Comparison of ENCODE assay signal across 22 cellular contexts in genomic region chr6:91213229-91213901, GRCh38.
"Had no signal": no experiment of that assay in that cellular context is flagged by ENCODE, and none has a peak within 500 bp of the region (broad histone marks: within the 10 kb centered on the region; RNA-seq: fewer than 3 reads in every experiment).

No MANE protein-coding gene starts in this region.

- DNase-seq: activated CD4-positive, alpha-beta T cell treated with anti-CD3 and anti-CD28 coated beads for 48 hours; activated CD4-positive, alpha-beta T cell treated with anti-CD3 and anti-CD28 coated beads, Interleukin-2, amount 50 U/mL, for 48 hours; activated CD8-positive, alpha-beta memory T cell treated with anti-CD3 and anti-CD28 coated beads for 24 hours; activated effector memory CD4-positive, alpha-beta T cell treated with anti-CD3 and anti-CD28 coated beads, Interleukin-2, amount 50 U/mL, for 16 hours; activated naive CD8-positive, alpha-beta T cell treated with anti-CD3 and anti-CD28 coated beads, Interleukin-2, amount 50 U/mL, for 24 hours; amygdala; central memory CD4-positive, alpha-beta T cell; islet precursor cell; left cardiac atrium; naive thymus-derived CD4-positive, alpha-beta T cell; retina; stimulated activated CD4-positive, alpha-beta T cell treated with anti-CD3 and anti-CD28 coated beads, Interleukin-4, amount 100 ng/mL, for 24 hours; stimulated activated naive CD8-positive, alpha-beta T cell treated with anti-CD3 and anti-CD28 coated beads, Interleukin-15, amount 100 ng/mL, for 72 hours; substantia nigra; upper lobe of left lung had no signal

- H3K4me1 Mint-ChIP-seq: activated naive CD4-positive, alpha-beta T cell treated with anti-CD3 and anti-CD28 coated beads, Interleukin-2, amount 50 U/mL, for 24 hours; activated naive CD8-positive, alpha-beta T cell treated with anti-CD3 and anti-CD28 coated beads, Interleukin-2, amount 50 U/mL, for 24 hours; mesothelial cell of epicardium; naive thymus-derived CD4-positive, alpha-beta T cell; stimulated activated memory B cell treated with anti-CD40 and anti-IgM and Interleukin-4, amounts not matched to agents 10 μg/mL and 1 μg/mL and 100 μg/mL, for 72 hours; stimulated activated naive CD8-positive, alpha-beta T cell treated with anti-CD3 and anti-CD28 coated beads, Interleukin-15, amount 100 ng/mL, for 72 hours had no signal

- H3K36me3 Mint-ChIP-seq: activated naive CD4-positive, alpha-beta T cell treated with anti-CD3 and anti-CD28 coated beads, Interleukin-2, amount 50 U/mL, for 24 hours; stimulated activated memory B cell treated with anti-CD40 and anti-IgM and Interleukin-4, amounts not matched to agents 10 μg/mL and 1 μg/mL and 100 μg/mL, for 72 hours had no signal

- H3K27ac Mint-ChIP-seq: activated naive CD4-positive, alpha-beta T cell treated with anti-CD3 and anti-CD28 coated beads, Interleukin-2, amount 50 U/mL, for 24 hours; activated naive CD8-positive, alpha-beta T cell treated with anti-CD3 and anti-CD28 coated beads, Interleukin-2, amount 50 U/mL, for 24 hours; activated T-helper 1 cell treated with anti-CD3 and anti-CD28 coated beads, Interleukin-12 subunit alpha, Interleukin-12 subunit beta, Interleukin-2, Interleukin-4 antibody, amounts not matched to agents 30 ng/mL and 10 ng/mL and 1 ng/mL, durations not matched to agents 14 hours and 24 hours and 36 hours; mesothelial cell of epicardium; naive thymus-derived CD4-positive, alpha-beta T cell; progenitor cell of endocrine pancreas; stimulated activated memory B cell treated with anti-CD40 and anti-IgM and Interleukin-4, amounts not matched to agents 10 μg/mL and 1 μg/mL and 100 μg/mL, for 72 hours; stimulated activated naive CD8-positive, alpha-beta T cell treated with anti-CD3 and anti-CD28 coated beads, Interleukin-15, amount 100 ng/mL, for 72 hours had no signal

- ATAC-seq: activated naive CD8-positive, alpha-beta T cell treated with anti-CD3 and anti-CD28 coated beads, Interleukin-2, amount 50 U/mL, for 24 hours; gastroesophageal sphincter; left cardiac atrium; naive thymus-derived CD4-positive, alpha-beta T cell; sciatic nerve; stimulated activated memory B cell treated with anti-CD40 and anti-IgM and Interleukin-4, amounts not matched to agents 10 μg/mL and 1 μg/mL and 100 μg/mL, for 72 hours; stimulated activated naive CD8-positive, alpha-beta T cell treated with anti-CD3 and anti-CD28 coated beads, Interleukin-15, amount 100 ng/mL, for 72 hours had no signal

- H3K27me3 Mint-ChIP-seq: activated naive CD4-positive, alpha-beta T cell treated with anti-CD3 and anti-CD28 coated beads, Interleukin-2, amount 50 U/mL, for 24 hours; activated naive CD8-positive, alpha-beta T cell treated with anti-CD3 and anti-CD28 coated beads, Interleukin-2, amount 50 U/mL, for 24 hours; naive thymus-derived CD4-positive, alpha-beta T cell; progenitor cell of endocrine pancreas; stimulated activated memory B cell treated with anti-CD40 and anti-IgM and Interleukin-4, amounts not matched to agents 10 μg/mL and 1 μg/mL and 100 μg/mL, for 72 hours; stimulated activated naive CD8-positive, alpha-beta T cell treated with anti-CD3 and anti-CD28 coated beads, Interleukin-15, amount 100 ng/mL, for 72 hours had no signal

- H3K4me3 Mint-ChIP-seq: activated naive CD4-positive, alpha-beta T cell treated with anti-CD3 and anti-CD28 coated beads, Interleukin-2, amount 50 U/mL, for 24 hours; activated naive CD8-positive, alpha-beta T cell treated with anti-CD3 and anti-CD28 coated beads, Interleukin-2, amount 50 U/mL, for 24 hours; activated T-helper 1 cell treated with anti-CD3 and anti-CD28 coated beads, Interleukin-12 subunit alpha, Interleukin-12 subunit beta, Interleukin-2, Interleukin-4 antibody, amounts not matched to agents 30 ng/mL and 10 ng/mL and 1 ng/mL, durations not matched to agents 14 hours and 24 hours and 36 hours; mesothelial cell of epicardium; naive thymus-derived CD4-positive, alpha-beta T cell; stimulated activated memory B cell treated with anti-CD40 and anti-IgM and Interleukin-4, amounts not matched to agents 10 μg/mL and 1 μg/mL and 100 μg/mL, for 72 hours; stimulated activated naive CD8-positive, alpha-beta T cell treated with anti-CD3 and anti-CD28 coated beads, Interleukin-15, amount 100 ng/mL, for 72 hours had no signal
